Comparison of ENCODE assay signal across 30 cellular contexts in the genomic region with DNA sequence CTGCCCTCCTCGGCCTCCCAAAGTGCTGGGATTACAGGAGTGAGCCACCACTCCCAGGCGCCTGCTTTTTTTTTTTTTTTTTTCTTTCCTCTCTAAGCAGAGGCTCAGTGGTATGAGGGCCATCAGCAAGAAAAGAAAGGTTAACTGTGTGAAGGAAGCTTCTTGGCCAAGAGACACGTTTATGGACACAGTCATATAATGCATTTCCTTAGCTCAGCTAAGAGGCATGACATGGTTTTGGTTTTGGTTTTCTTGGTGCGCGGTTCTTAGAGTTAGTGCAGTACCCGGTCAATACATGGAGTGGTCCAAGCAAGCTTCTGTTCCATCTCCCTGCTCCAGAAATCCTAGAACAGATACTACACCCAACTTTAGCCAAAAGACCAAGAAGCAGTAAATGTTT.
"Had no signal": no experiment of that assay in that cellular context is flagged by ENCODE, and none has a peak within 500 bp of the region (broad histone marks: within the 10 kb centered on the region; RNA-seq: fewer than 3 reads in every experiment).

No MANE protein-coding gene starts in this region.

- H3K27me3 Mint-ChIP-seq: activated CD4-positive, alpha-beta memory T cell treated with anti-CD3 and anti-CD28 coated beads, Interleukin-2, amount 10 ng/mL, durations not matched to agents 7 days and 5 days; activated naive CD4-positive, alpha-beta T cell treated with anti-CD3 and anti-CD28 coated beads, Interleukin-2, amount 50 U/mL, for 24 hours; activated naive CD8-positive, alpha-beta T cell treated with anti-CD3 and anti-CD28 coated beads, Interleukin-2, amount 10 ng/mL, durations not matched to agents 7 days and 5 days; activated T-cell treated with anti-CD3 and anti-CD28 coated beads, Interleukin-2, amount 50 U/mL, for 24 hours had no signal

- H3K9me3 Mint-ChIP-seq: activated CD4-positive, alpha-beta memory T cell treated with anti-CD3 and anti-CD28 coated beads, Interleukin-2, amount 10 ng/mL, durations not matched to agents 7 days and 5 days; activated naive CD4-positive, alpha-beta T cell treated with anti-CD3 and anti-CD28 coated beads, Interleukin-2, amount 50 U/mL, for 24 hours; activated naive CD8-positive, alpha-beta T cell treated with anti-CD3 and anti-CD28 coated beads, Interleukin-2, amount 10 ng/mL, durations not matched to agents 7 days and 5 days; activated T-cell treated with anti-CD3 and anti-CD28 coated beads, Interleukin-2, amount 50 U/mL, for 24 hours; activated T-helper 2 cell treated with anti-CD3 and anti-CD28 coated beads, Interferon-gamma antibody, Interleukin-2, Interleukin-4, amounts not matched to agents 10 μg/mL and 5 μg/mL and 100 μg/mL, durations not matched to agents 14 hours and 24 hours and 36 hours had no signal

- H3K27ac Mint-ChIP-seq: activated CD4-positive, alpha-beta memory T cell treated with anti-CD3 and anti-CD28 coated beads, Interleukin-2, amount 10 ng/mL, durations not matched to agents 7 days and 5 days; activated naive CD4-positive, alpha-beta T cell treated with anti-CD3 and anti-CD28 coated beads, Interleukin-2, amount 50 U/mL, for 24 hours; activated naive CD8-positive, alpha-beta T cell treated with anti-CD3 and anti-CD28 coated beads, Interleukin-2, amount 10 ng/mL, durations not matched to agents 7 days and 5 days; activated T-cell treated with anti-CD3 and anti-CD28 coated beads, Interleukin-2, amount 50 U/mL, for 24 hours; activated T-helper 2 cell treated with anti-CD3 and anti-CD28 coated beads, Interferon-gamma antibody, Interleukin-2, Interleukin-4, amounts not matched to agents 10 μg/mL and 5 μg/mL and 100 μg/mL, durations not matched to agents 14 hours and 24 hours and 36 hours had no signal

- H3K9me3 ChIP-seq: body of pancreas, breast epithelium, Peyer's patch had no signal

- H3K27me3 ChIP-seq: body of pancreas, breast epithelium, Peyer's patch had no signal

- DNase-seq: activated CD4-positive, alpha-beta memory T cell treated with anti-CD3 and anti-CD28 coated beads, Interleukin-2, amount 10 ng/mL, durations not matched to agents 7 days and 5 days; activated CD4-positive, alpha-beta T cell treated with anti-CD3 and anti-CD28 coated beads for 1 hour; activated CD4-positive, alpha-beta T cell treated with anti-CD3 and anti-CD28 coated beads for 48 hours; activated CD4-positive, CD25-positive, alpha-beta regulatory T cell; activated CD8-positive, alpha-beta memory T cell treated with anti-CD3 and anti-CD28 coated beads for 24 hours; activated gamma-delta T cell; activated naive CD4-positive, alpha-beta T cell treated with Interleukin-2 at 50 U/mL for 16 hours; activated naive CD8-positive, alpha-beta T cell treated with anti-CD3 and anti-CD28 coated beads, Interleukin-2, amount 10 ng/mL, durations not matched to agents 7 days and 5 days; activated T-cell treated with anti-CD3 and anti-CD28 coated beads, Interleukin-2, amount 50 U/mL, for 24 hours; amygdala; body of pancreas; NCI-H1105; NCI-H1417 treated with DMSO at 0.1 percent for 48 hours; NCI-H187 treated with DMSO at 0.1 percent for 48 hours; NCI-H2081; NCI-H2171 treated with DMSO at 0.1 percent for 48 hours; NCI-H2227 treated with DMSO at 0.1 percent for 48 hours; NCI-H446; NCI-H524; NCI-H69; NCI-H82; PC-3; Peyer's patch; RPMI8226; SIG-M5; T1000; WERI-Rb-1 had no signal

- H3K27ac ChIP-seq: body of pancreas, breast epithelium, Peyer's patch, WERI-Rb-1 had no signal

- H3K4me3 Mint-ChIP-seq: activated CD4-positive, alpha-beta memory T cell treated with anti-CD3 and anti-CD28 coated beads, Interleukin-2, amount 10 ng/mL, durations not matched to agents 7 days and 5 days; activated naive CD4-positive, alpha-beta T cell treated with anti-CD3 and anti-CD28 coated beads, Interleukin-2, amount 50 U/mL, for 24 hours; activated naive CD8-positive, alpha-beta T cell treated with anti-CD3 and anti-CD28 coated beads, Interleukin-2, amount 10 ng/mL, durations not matched to agents 7 days and 5 days; activated T-cell treated with anti-CD3 and anti-CD28 coated beads, Interleukin-2, amount 50 U/mL, for 24 hours had no signal

- ATAC-seq: body of pancreas, PC-3 had no signal

- H3K4me1 ChIP-seq: body of pancreas, breast epithelium had no signal

- H3K36me3 ChIP-seq: breast epithelium had no signal

- H3K4me3 ChIP-seq: body of pancreas, breast epithelium, Peyer's patch had no signal
